21 cellular contexts compared by ENCODE assay signal in the genomic region with DNA sequence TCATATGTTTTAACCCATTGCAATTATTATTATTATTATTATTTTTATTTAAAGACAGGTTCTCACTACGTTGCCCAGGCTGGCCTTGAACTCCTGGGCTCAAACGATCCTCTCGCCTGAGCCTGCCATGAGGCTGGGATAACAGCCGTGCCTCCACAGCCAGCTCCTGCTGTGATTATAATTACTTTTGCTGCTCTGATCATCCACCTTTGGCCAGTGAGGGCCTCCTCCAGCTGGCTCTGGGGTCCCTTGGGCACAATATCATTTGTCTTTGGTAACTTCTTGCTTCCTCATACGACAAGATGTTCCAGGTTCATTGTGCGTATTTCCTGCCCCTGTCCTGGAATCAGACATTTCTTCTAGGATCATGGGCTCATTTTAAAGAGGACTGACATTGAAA. TPM values are rescaled to one million over a fixed set of nuclear protein-coding genes. Genes with fewer than 3 reads are reported as not detected.
DNase-seq lines count a peak whose midpoint lies in the region; TF ChIP-seq lines count a peak whose summit lies in the region.
"Had no signal": no experiment of that assay in that cellular context is flagged by ENCODE, and none has a peak within 500 bp of the region (broad histone marks: within the 10 kb centered on the region; RNA-seq: fewer than 3 reads in every experiment).

No MANE protein-coding gene starts in this region.

- H3K4me1 Mint-ChIP-seq in chondrocyte (ENCODE audit: low read depth): peaks cover 34% of the 10 kb centered on the region

- H3K36me3 ChIP-seq in HEK293 (ENCODE audit: control insufficient read depth in 2 of 2, insufficient read depth in 1 of 2, low read length in 2 of 2): no peaks in the 10 kb centered on the region
- H3K36me3 ChIP-seq: SJSA1 had no signal

- DNase-seq in NCI-H1694 (lab: John Stamatoyannopoulos, UW) (peak; percentile 24), NCI-H1694 treated with DMSO at 0.1 percent for 48 hours (lab: John Stamatoyannopoulos, UW) (no peak), cerebellum (ENCODE audit: low spot score) (peak; percentile 33), retina (peak; percentile 13), kidney glomerular epithelial cell (lab: John Stamatoyannopoulos, UW) (no peak), chondrocyte (ENCODE audit: low spot score) (no peak)
- no peak for DNase-seq in activated CD4-positive, alpha-beta T cell treated with anti-CD3 and anti-CD28 coated beads, Interleukin-2, amount 50 U/mL, for 4 hours
- DNase-seq: Calu3; CD4-positive, alpha-beta memory T cell; DMS79; GM23248; NCI-H1417; NCI-H2029; NCI-H2227 treated with DMSO at 0.1 percent for 48 hours; NCI-H748 treated with DMSO at 0.1 percent for 48 hours; PC-3 had no signal

- H3K9me3 ChIP-seq in HEK293 (ENCODE audit: control insufficient read depth, insufficient read depth, low read depth, low read length): no peaks in the 10 kb centered on the region
- H3K9me3 ChIP-seq: SJSA1 had no signal

- H3K9me3 Mint-ChIP-seq in chondrocyte (ENCODE audit: low read depth): no peaks in the 10 kb centered on the region
- H3K9me3 Mint-ChIP-seq: CD4-positive, alpha-beta memory T cell had no signal

- no peak overlapping the region for H3K4me3 ChIP-seq in HEK293 (ENCODE audit: low read depth, low read length)
- H3K4me3 ChIP-seq: GM23248, K562, SJSA1 had no signal

- CTCF ChIA-PET in HEK293 (lab: Yijun Ruan, JAX): no interaction called here

- no peaks in the 10 kb centered on the region for H3K36me3 Mint-ChIP-seq in chondrocyte (ENCODE audit: low read depth)
- H3K36me3 Mint-ChIP-seq: CD4-positive, alpha-beta memory T cell had no signal

- POLR2A ChIA-PET in HEK293 (lab: Yijun Ruan, JAX): no interaction called here

- no peaks in the 10 kb centered on the region for H3K27me3 Mint-ChIP-seq in chondrocyte (ENCODE audit: low read depth)

- TF ChIP-seq CTCF in HEK293 (tag by site-specific recombination; IDR thresholded peaks at IDR 0.05): no peak
- TF ChIP-seq CTCF in chondrocyte (IDR thresholded peaks at IDR 0.05): no peak

- no peak overlapping the region for H3K27ac ChIP-seq in HEK293 (ENCODE audit: extremely low read depth, low read depth, low read length)
- H3K27ac ChIP-seq: 22Rv1, GM23248, SJSA1 had no signal

- no peaks in the 10 kb centered on the region for H3K4me1 ChIP-seq in HEK293 (ENCODE audit: control insufficient read depth, insufficient read depth, low read length)
- H3K4me1 ChIP-seq: SJSA1 had no signal

- no peak overlapping the region for H3K27ac Mint-ChIP-seq in chondrocyte (ENCODE audit: unreplicated experiment)
- H3K27ac Mint-ChIP-seq: B cell; CD4-positive, alpha-beta memory T cell had no signal

- H3K4me3 Mint-ChIP-seq in chondrocyte (ENCODE audit: unreplicated experiment): no peak overlapping the region
- H3K4me3 Mint-ChIP-seq: B cell; CD4-positive, alpha-beta memory T cell had no signal

TF ChIP-seq in HEK293, 187 proteins besides CTCF, POLR2A, EP300 and RAD21:
- TF ChIP-seq ZIC2 (tag by site-specific recombination; IDR thresholded peaks at IDR 0.05) (peak; percentile 41; the same call in 1 of the 2 replicates), ZBTB6 (tag by site-specific recombination; IDR thresholded peaks at IDR 0.05) (no peak)

RNA-seq across cellular contexts. Expression of gene LRTM2, which starts 28.4 kb away (rescaled TPM):
- total RNA-seq in cerebellum (3.5 TPM), chondrocyte (not detected in 3 replicates)
- total RNA-seq: B cell; Calu3; CD4-positive, alpha-beta memory T cell; GM23248; K562; PC-3; SJSA1 had no signal

Comparison
In these comparisons a context has a peak if more than half of its experiments do, and no peak if none do; other contexts are left out.
1. DNase-seq: peak in NCI-H1694 (single experiment), cerebellum (single experiment) and retina (single experiment); none in NCI-H1694 treated with DMSO at 0.1 percent for 48 hours (single experiment), activated CD4-positive, alpha-beta T cell treated with anti-CD3 and anti-CD28 coated beads, Interleukin-2, amount 50 U/mL, for 4 hours (0 of 2), kidney glomerular epithelial cell (single experiment) and chondrocyte (single experiment).